3 cellular contexts compared by ENCODE assay signal in genomic region chr11:17483505-17483904, GRCh38.
TF ChIP-seq lines count a peak whose summit lies in the region.

No MANE protein-coding gene starts in this region.

TF ChIP-seq in HEK293, 187 proteins besides CTCF, POLR2A, EP300 and RAD21:
- TF ChIP-seq ZNF664 (tag by site-specific recombination; IDR thresholded peaks at IDR 0.05) = no peak
- TF ChIP-seq ZNF146 (tag by site-specific recombination; IDR thresholded peaks at IDR 0.05) = peak; percentile 97
- TF ChIP-seq ZNF155 (tag by site-specific recombination; IDR thresholded peaks at IDR 0.05) = no peak
- no peak for TF ChIP-seq ZBTB6 (tag by site-specific recombination; IDR thresholded peaks at IDR 0.05)
- TF ChIP-seq, protein P1, sequence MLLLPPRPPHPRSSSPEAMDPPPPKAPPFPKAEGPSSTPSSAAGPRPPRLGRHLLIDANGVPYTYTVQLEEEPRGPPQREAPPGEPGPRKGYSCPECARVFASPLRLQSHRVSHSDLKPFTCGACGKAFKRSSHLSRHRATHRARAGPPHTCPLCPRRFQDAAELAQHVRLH (tag by site-specific recombination; IDR thresholded peaks at IDR 0.05) = 0 out of 2 replicates have a peak, but pooled peaks have one; percentile 66
- TF ChIP-seq ZNF280D (tag by site-specific recombination; IDR thresholded peaks at IDR 0.05) = 0 out of 2 replicates have a peak, but pooled peaks have one; percentile 34

TF ChIP-seq in K562, 482 proteins besides CTCF, POLR2A, EP300 and RAD21:
- TF ChIP-seq RERE (CRISPR knock-in tag; IDR thresholded peaks at IDR 0.05; ENCODE audit: borderline replicate concordance) (no peak), NEUROD1 (IDR thresholded peaks at IDR 0.05; ENCODE audit: borderline replicate concordance, low read depth, low read length, partially characterized antibody) (no peak), ZNF707 (CRISPR knock-in tag; conservative IDR thresholded peaks at IDR 0.05) (no peak), ZNF146 (CRISPR knock-in tag; IDR thresholded peaks at IDR 0.05; ENCODE audit: unreplicated experiment) (peak; percentile 94), POLR3A (IDR thresholded peaks at IDR 0.05; ENCODE audit: borderline replicate concordance, extremely low read depth, insufficient read depth, insufficient read length) (no peak), BCOR (IDR thresholded peaks at IDR 0.05) (0 out of 2 replicates have a peak, but pooled peaks have one; percentile 33), CGGBP1 (CRISPR knock-in tag; IDR thresholded peaks at IDR 0.05) (no peak), ZBTB49 (CRISPR knock-in tag; IDR thresholded peaks at IDR 0.05; ENCODE audit: borderline replicate concordance) (no peak), RBM25 (IDR thresholded peaks at IDR 0.05; ENCODE audit: low read depth, low read length, severe bottlenecking) (peak; percentile 40), ZC3H8 (IDR thresholded peaks at IDR 0.05) (no peak)

TF ChIP-seq in H1, 55 proteins besides CTCF, POLR2A, EP300 and RAD21:
- TF ChIP-seq SIX5 (IDR thresholded peaks at IDR 0.05; ENCODE audit: low read depth, low read length) (no peak), KDM1A (IDR thresholded peaks at IDR 0.05; ENCODE audit: borderline replicate concordance, low read length) (0 out of 2 replicates have a peak, but pooled peaks have one; percentile 25), CBX5 (IDR thresholded peaks at IDR 0.05; ENCODE audit: low read depth, low read length) (no peak)
